Comparison of ENCODE assay signal across 24 cellular contexts in genomic region chr13:21742041-21742440, GRCh38.
"Had no signal": no experiment of that assay in that cellular context is flagged by ENCODE, and none has a peak within 500 bp of the region (broad histone marks: within the 10 kb centered on the region; RNA-seq: fewer than 3 reads in every experiment).

No MANE protein-coding gene starts in this region.

- H3K9me3 Mint-ChIP-seq: natural killer cell; stimulated activated naive CD8-positive, alpha-beta T cell treated with anti-CD3 and anti-CD28 coated beads, Interleukin-15, amount 100 ng/mL, for 72 hours; type B pancreatic cell had no signal

- ATAC-seq: foreskin keratinocyte; gastroesophageal sphincter; heart left ventricle; left lung; natural killer cell; psoas muscle; right cardiac atrium; stimulated activated naive CD8-positive, alpha-beta T cell treated with anti-CD3 and anti-CD28 coated beads, Interleukin-15, amount 100 ng/mL, for 72 hours had no signal

- H3K4me3 Mint-ChIP-seq: immature natural killer cell; natural killer cell; stimulated activated naive CD8-positive, alpha-beta T cell treated with anti-CD3 and anti-CD28 coated beads, Interleukin-15, amount 100 ng/mL, for 72 hours; type B pancreatic cell had no signal

- H3K27me3 ChIP-seq: esophagus muscularis mucosa, gastroesophageal sphincter, left lung, ovary had no signal

- H3K27ac ChIP-seq: esophagus muscularis mucosa, foreskin keratinocyte, gastroesophageal sphincter, heart left ventricle, left lung, ovary, psoas muscle, skin epidermis, suprapubic skin had no signal

- H3K9me3 ChIP-seq: esophagus muscularis mucosa, gastroesophageal sphincter, heart left ventricle, left lung, ovary, psoas muscle, suprapubic skin had no signal

- H3K4me1 Mint-ChIP-seq: immature natural killer cell; natural killer cell; stimulated activated naive CD8-positive, alpha-beta T cell treated with anti-CD3 and anti-CD28 coated beads, Interleukin-15, amount 100 ng/mL, for 72 hours had no signal

- H3K4me3 ChIP-seq: esophagus muscularis mucosa, gastroesophageal sphincter, heart left ventricle, left lung, ovary, psoas muscle, skin epidermis, suprapubic skin had no signal

- H3K27ac Mint-ChIP-seq: immature natural killer cell; natural killer cell; stimulated activated naive CD8-positive, alpha-beta T cell treated with anti-CD3 and anti-CD28 coated beads, Interleukin-15, amount 100 ng/mL, for 72 hours; type B pancreatic cell had no signal

- H3K36me3 Mint-ChIP-seq: immature natural killer cell, natural killer cell, type B pancreatic cell had no signal

- H3K4me1 ChIP-seq: esophagus muscularis mucosa, foreskin keratinocyte, gastroesophageal sphincter, heart left ventricle, left lung, psoas muscle, suprapubic skin had no signal

- H3K36me3 ChIP-seq: esophagus muscularis mucosa, gastroesophageal sphincter, heart left ventricle, left lung, ovary, suprapubic skin had no signal

- DNase-seq: central memory CD4-positive, alpha-beta T cell; dermis blood vessel endothelial cell; effector memory CD4-positive, alpha-beta T cell; foreskin keratinocyte; heart left ventricle; hippocampal formation; immature natural killer cell; left lung; mammary epithelial cell; natural killer cell; occipital lobe; ovary; posterior cingulate gyrus; psoas muscle; right cardiac atrium; stimulated activated CD4-positive, alpha-beta T cell treated with anti-CD3 and anti-CD28 coated beads, Interleukin-15, amount 100 ng/mL, for 24 hours; stimulated activated CD4-positive, alpha-beta T cell treated with anti-CD3 and anti-CD28 coated beads, Interleukin-2, amount 100 ng/mL, for 48 hours; stimulated activated naive CD4-positive, alpha-beta T cell; stimulated activated naive CD8-positive, alpha-beta T cell treated with anti-CD3 and anti-CD28 coated beads, Interleukin-15, amount 100 ng/mL, for 72 hours had no signal
